In the genomic region with DNA sequence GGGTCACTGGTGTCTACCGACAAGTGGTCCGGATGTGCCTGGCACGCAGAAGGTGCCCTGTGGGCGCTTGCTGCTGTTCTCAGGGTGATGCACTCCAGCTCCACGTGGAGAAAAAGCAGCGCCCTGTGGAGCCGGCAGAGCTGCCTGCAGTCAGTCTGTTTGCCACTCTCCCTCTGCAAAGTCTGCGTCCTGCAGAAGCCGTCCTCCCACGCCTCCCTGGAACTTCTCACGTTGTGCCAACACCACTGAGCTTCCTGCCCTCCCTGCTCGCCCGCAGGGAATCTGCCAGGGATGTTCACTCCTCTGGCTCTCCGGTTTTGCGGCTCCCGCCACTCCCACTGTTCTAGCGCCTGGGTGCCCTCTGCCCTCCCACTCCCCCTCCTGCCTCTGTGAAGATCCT, we compare ENCODE assay signal across 25 cellular contexts. TPM values are rescaled to one million over a fixed set of nuclear protein-coding genes. Genes with fewer than 3 reads are reported as not detected.
DNase-seq lines count a peak whose midpoint lies in the region; ATAC-seq and TF ChIP-seq lines count a peak whose summit lies in the region.
"Had no signal": no experiment of that assay in that cellular context is flagged by ENCODE, and none has a peak within 500 bp of the region (broad histone marks: within the 10 kb centered on the region; RNA-seq: fewer than 3 reads in every experiment).

No MANE protein-coding gene starts in this region.

- H3F3A ChIP-seq in GM23248 (ENCODE audit: insufficient read depth), result no peaks in the 10 kb centered on the region

- ATAC-seq in GM21515 (IDR thresholded peaks at IDR 0.05; ENCODE audit: unreplicated experiment), result no peak
- ATAC-seq: Right ventricle myocardium inferior, T-cell had no signal

- no peak overlapping the region for H2AFZ ChIP-seq in GM23248

- TF ChIP-seq CTCF in fibroblast of pulmonary artery (IDR thresholded peaks at IDR 0.05; ENCODE audit: low read length, missing control alignments), result no peak
- no peak for TF ChIP-seq CTCF in colonic mucosa (IDR thresholded peaks at IDR 0.05)
- TF ChIP-seq CTCF in thyroid gland (IDR thresholded peaks at IDR 0.05), result no peak

- H3K27me3 ChIP-seq in GM23248 (replicated peaks; ENCODE audit: insufficient read depth) (no peaks in the 10 kb centered on the region; the same call in 1 of the 2 replicates), stomach smooth muscle (ENCODE audit: control insufficient read depth in 1 of 2, insufficient read depth in 2 of 2, low read length in 2 of 2) (peaks cover 0 to 2% of the 10 kb centered on the region in 2 donors), colonic mucosa (no peaks in the 10 kb centered on the region), thyroid gland (no peaks in the 10 kb centered on the region)
- H3K27me3 ChIP-seq: right atrium auricular region had no signal

- H3K27ac ChIP-seq in GM23248, result no peak overlapping the region
- peak overlapping the region; percentile 24 for H3K27ac ChIP-seq in stomach smooth muscle (ENCODE audit: low read length)
- H3K27ac ChIP-seq in colonic mucosa, result no peak overlapping the region
- H3K27ac ChIP-seq in thyroid gland, result no peak overlapping the region
- H3K27ac ChIP-seq: brain microvascular endothelial cell, coronary artery, neutrophil, right atrium auricular region had no signal

- no peaks in the 10 kb centered on the region for H3K79me2 ChIP-seq in GM23248 (ENCODE audit: insufficient read depth)

- no peak overlapping the region for H3K4me3 ChIP-seq in GM23248
- no peak overlapping the region for H3K4me3 ChIP-seq in fibroblast of pulmonary artery (replicated peaks; ENCODE audit: low read depth, low read length)
- H3K4me3 ChIP-seq in stomach smooth muscle (ENCODE audit: low read length in 2 of 2), result no peak overlapping the region
- H3K4me3 ChIP-seq in colonic mucosa, result no peak overlapping the region
- no peak overlapping the region for H3K4me3 ChIP-seq in thyroid gland (replicated peaks in 1 of 3)
- H3K4me3 ChIP-seq: coronary artery, heart left ventricle, right atrium auricular region had no signal

- no peaks in the 10 kb centered on the region for H4K20me1 ChIP-seq in GM23248 (ENCODE audit: insufficient read depth)

- no peak for TF ChIP-seq POLR2A in thyroid gland (IDR thresholded peaks at IDR 0.05)

- intact Hi-C loops in colonic mucosa (cut with DNase I), result no loop called here
- intact Hi-C loops in thyroid gland (cut with DNase I), result no loop called here

- H3K9ac ChIP-seq in GM23248, result no peak overlapping the region
- H3K9ac ChIP-seq in stomach smooth muscle (ENCODE audit: low read length in 2 of 2), result no peak overlapping the region
- no peak overlapping the region for H3K9ac ChIP-seq in colonic mucosa (ENCODE audit: low read depth in 2 of 2, low read length in 2 of 2)

- DNase-seq in GM23248, result peak; percentile 56
- DNase-seq in RPMI7951 (ENCODE audit: low read depth), result peak; percentile 75
- DNase-seq in fibroblast of pulmonary artery (ENCODE audit: low read depth), result peak; percentile 63
- DNase-seq in colonic mucosa, result no peak
- no peak for DNase-seq in thyroid gland
- DNase-seq: activated CD4-positive, alpha-beta T cell treated with anti-CD3 and anti-CD28 coated beads, Interleukin-2, amount 50 U/mL, for 1 hour; activated naive CD8-positive, alpha-beta T cell treated with anti-CD3 and anti-CD28 coated beads, Interleukin-2, amount 50 U/mL, for 24 hours; CD8-positive, alpha-beta memory T cell; DMS79; KG1; NCI-H1105; NCI-H2081 had no signal

- H3K9me3 ChIP-seq in GM23248 (ENCODE audit: low read depth), result no peaks in the 10 kb centered on the region
- peaks cover 0 to 4% of the 10 kb centered on the region in 2 donors for H3K9me3 ChIP-seq in stomach smooth muscle (ENCODE audit: control insufficient read depth in 2 of 2, low read length in 2 of 2)
- H3K9me3 ChIP-seq in colonic mucosa, result no peaks in the 10 kb centered on the region
- H3K9me3 ChIP-seq in thyroid gland, result no peaks in the 10 kb centered on the region

- in situ Hi-C loops in GM23248 (cut with MboI), result no loop called here

- H3K9me2 ChIP-seq in GM23248 (ENCODE audit: insufficient read depth), result no peaks in the 10 kb centered on the region

- H3K4me2 ChIP-seq in GM23248 (ENCODE audit: unreplicated experiment), result no peak overlapping the region

- no peaks in the 10 kb centered on the region for H3K4me1 ChIP-seq in GM23248 (ENCODE audit: insufficient read depth)
- peaks cover 10% of the 10 kb centered on the region for H3K4me1 ChIP-seq in stomach smooth muscle (ENCODE audit: control insufficient read depth, insufficient read depth, low read length)
- H3K4me1 ChIP-seq in colonic mucosa, result no peaks in the 10 kb centered on the region
- H3K4me1 ChIP-seq in thyroid gland, result no peaks in the 10 kb centered on the region

- no peaks in the 10 kb centered on the region for H3K36me3 ChIP-seq in GM23248 (ENCODE audit: low read depth)
- no peaks in the 10 kb centered on the region for H3K36me3 ChIP-seq in stomach smooth muscle (ENCODE audit: control insufficient read depth in 2 of 2, insufficient read depth in 2 of 2, low read length in 2 of 2)
- no peaks in the 10 kb centered on the region for H3K36me3 ChIP-seq in colonic mucosa
- no peaks in the 10 kb centered on the region for H3K36me3 ChIP-seq in thyroid gland
- H3K36me3 ChIP-seq: brain microvascular endothelial cell, heart left ventricle, neutrophil, right atrium auricular region had no signal

- WGBS in GM23248 (ENCODE audit: low coverage in 1 of 2, low lambda C conversion rate in 2 of 2, missing lambda C conversion rate in 2 of 2), 2 experiments, result 49 to 56% methylated on average over 13 to 17 of the region's 17 CpGs
- WGBS in thyroid gland, 2 donors, result 67 to 77% methylated on average over 14 to 17 of the region's 17 CpGs

RNA-seq across cellular contexts. Expression of a gene that starts 19.8 kb away (rescaled TPM):
- total RNA-seq in GM23248 (2014; rRNA removed; shearing (Covaris generic)), result 0.11 TPM in 1 of 2 replicates, not detected in the other
- polyA plus RNA-seq in GM23248 (2016; fragmentation: Nextera tagmentation; extraction: Ambion mirVana), result not detected in 2 replicates
- total RNA-seq in RPMI7951 (2014; rRNA removed; shearing (Covaris generic)), result 0.10 and 0.12 TPM in 2 replicates
- total RNA-seq in colonic mucosa (1 to 10 TPM; 3.3 to 3.5 TPM), thyroid gland (10 to 100 TPM in 1 of 4 donors, 1 to 10 TPM in 3; 4.8 to 10.9 (median 6.4) TPM)
- total RNA-seq: H4 had no signal

RNA-seq across cellular contexts. Expression of a gene that starts 20.3 kb away (rescaled TPM):
- total RNA-seq in GM23248 (2014; rRNA removed; shearing (Covaris generic)), result not detected in 2 replicates
- polyA plus RNA-seq in GM23248 (2016; fragmentation: Nextera tagmentation; extraction: Ambion mirVana), result not detected in 2 replicates
- total RNA-seq in RPMI7951 (2014; rRNA removed; shearing (Covaris generic)), result not detected in 2 replicates
- under 1 TPM in 1 of 2 donors, not detected in 1; 0.27 TPM for total RNA-seq in colonic mucosa
- total RNA-seq in thyroid gland, result not detected
- total RNA-seq: CD8-positive, alpha-beta memory T cell; H4; HT-29; mucosa of gallbladder; right atrium auricular region; Right ventricle myocardium inferior had no signal
- polyA plus RNA-seq: CD8-positive, alpha-beta memory T cell; heart left ventricle had no signal

RNA-seq across cellular contexts. Expression of a gene that starts 26.9 kb away (rescaled TPM):
- not detected in 2 replicates for total RNA-seq in GM23248 (2014; rRNA removed; shearing (Covaris generic))
- not detected in 2 replicates for polyA plus RNA-seq in GM23248 (2016; fragmentation: Nextera tagmentation; extraction: Ambion mirVana)
- total RNA-seq in RPMI7951 (2014; rRNA removed; shearing (Covaris generic)), result not detected in 2 replicates
- total RNA-seq in colonic mucosa (not detected), thyroid gland (not detected)
- total RNA-seq: CD8-positive, alpha-beta memory T cell; H4; heart left ventricle; right atrium auricular region; Right ventricle myocardium inferior; T-cell had no signal
- polyA plus RNA-seq: CD8-positive, alpha-beta memory T cell; heart left ventricle had no signal

RNA-seq across cellular contexts. Expression of a gene that starts 46.7 kb away (rescaled TPM):
- total RNA-seq in GM23248 (2014; rRNA removed; shearing (Covaris generic)), result not detected in 2 replicates
- polyA plus RNA-seq in GM23248 (2016; fragmentation: Nextera tagmentation; extraction: Ambion mirVana), result not detected in 2 replicates
- not detected in 2 replicates for total RNA-seq in RPMI7951 (2014; rRNA removed; shearing (Covaris generic))
- total RNA-seq in colonic mucosa, result under 1 TPM; 0.21 to 0.25 TPM
- not detected for total RNA-seq in thyroid gland
- total RNA-seq: CD8-positive, alpha-beta memory T cell; H4; HT-29; lower leg skin; mucosa of gallbladder; right atrium auricular region; Right ventricle myocardium inferior; T-cell had no signal
- polyA plus RNA-seq: CD8-positive, alpha-beta memory T cell; heart left ventricle had no signal

Comparison
In these comparisons a context has a peak if more than half of its experiments do, and no peak if none do; other contexts are left out.
1. DNase-seq: peak in GM23248 (single experiment), RPMI7951 (single experiment) and fibroblast of pulmonary artery (single experiment); none in colonic mucosa (single experiment) and thyroid gland (0 of 2).